Comparison of ENCODE assay signal across 8 cellular contexts in genomic region chr1:54996359-54996868, GRCh38. TPM values are rescaled to one million over a fixed set of nuclear protein-coding genes. Genes with fewer than 3 reads are reported as not detected.
DNase-seq lines count a peak whose midpoint lies in the region; ATAC-seq, FAIRE-seq and TF ChIP-seq lines count a peak whose summit lies in the region.

No MANE protein-coding gene starts in this region.

- H3K27ac Mint-ChIP-seq in neural progenitor cell = no peak overlapping the region

- H3K27ac ChIP-seq in neural progenitor cell = no peak overlapping the region

- H4K20me1 ChIP-seq in neural progenitor cell (ENCODE audit: low read depth) = peaks cover 2% of the 10 kb centered on the region

- DNase-seq in 8988T (peak; percentile 92), HPDE6-E6E7 (ENCODE audit: extremely low spot score) (peak; percentile 89), RCC 7860 (ENCODE audit: low spot score) (peak; percentile 45), fibroblast of peridontal ligament (ENCODE audit: extremely low read depth) (peak; percentile 59), neural progenitor cell (ENCODE audit: low spot score) (peak; percentile 89), superior temporal gyrus (ENCODE audit: extremely low spot score) (peak; percentile 70)
- DNase-seq in activated T-cell treated with anti-CD3 and anti-CD28 coated beads, Interleukin-2, amount 50 U/mL, for 48 hours = peak; percentile 90 to 95

- H3K27me3 Mint-ChIP-seq in neural progenitor cell (ENCODE audit: insufficient read depth, low read depth) = peaks cover 38% of the 10 kb centered on the region

- FAIRE-seq in RCC 7860 (lab: Jason Lieb, UNC) = no peak

- H3K4me3 ChIP-seq in neural progenitor cell = peak overlapping the region; percentile 47

- peaks cover 32% of the 10 kb centered on the region for H3K4me1 Mint-ChIP-seq in neural progenitor cell

- H3F3A ChIP-seq in neural progenitor cell (ENCODE audit: low read depth) = peaks cover 9% of the 10 kb centered on the region

- peaks cover 14% of the 10 kb centered on the region for H3K4me1 ChIP-seq in neural progenitor cell

- H3K36me3 Mint-ChIP-seq in neural progenitor cell = no peaks in the 10 kb centered on the region

- H3K27me3 ChIP-seq in neural progenitor cell = peaks cover 62% of the 10 kb centered on the region

- no peaks in the 10 kb centered on the region for H3K79me2 ChIP-seq in neural progenitor cell (ENCODE audit: low read depth)

- no peaks in the 10 kb centered on the region for H3K9me3 Mint-ChIP-seq in neural progenitor cell

- H3K9ac ChIP-seq in neural progenitor cell = no peak overlapping the region

- ATAC-seq in GM18868 (IDR thresholded peaks at IDR 0.05; ENCODE audit: unreplicated experiment) = peak; percentile 82

- peak; percentile 94 for TF ChIP-seq CTCF in neural progenitor cell (IDR thresholded peaks at IDR 0.05)

- H3K4me3 Mint-ChIP-seq in neural progenitor cell = peak overlapping the region; percentile 64

- no peaks in the 10 kb centered on the region for H3K36me3 ChIP-seq in neural progenitor cell

- peak overlapping the region; percentile 82 for H3K4me2 ChIP-seq in neural progenitor cell

- H2AFZ ChIP-seq in neural progenitor cell (replicated peaks) = peak overlapping the region; percentile 66

- H3K9me3 ChIP-seq in neural progenitor cell (ENCODE audit: low read depth) = no peaks in the 10 kb centered on the region

RNA-seq across cellular contexts. Expression of gene BSND, which starts 2.3 kb away (rescaled TPM):
- total RNA-seq in neural progenitor cell (ENCODE audit: low replicate concordance) = not detected in 2 replicates

RNA-seq across cellular contexts. Expression of gene TMEM61, which starts 16.0 kb away (rescaled TPM):
- not detected in 2 replicates for total RNA-seq in neural progenitor cell (ENCODE audit: low replicate concordance)

RNA-seq across cellular contexts. Expression of gene PCSK9, which starts 42.9 kb away (rescaled TPM):
- total RNA-seq in neural progenitor cell (ENCODE audit: low replicate concordance) = 4.5 and 13.7 TPM in 2 replicates
